8 cellular contexts compared by ENCODE assay signal in the genomic region with DNA sequence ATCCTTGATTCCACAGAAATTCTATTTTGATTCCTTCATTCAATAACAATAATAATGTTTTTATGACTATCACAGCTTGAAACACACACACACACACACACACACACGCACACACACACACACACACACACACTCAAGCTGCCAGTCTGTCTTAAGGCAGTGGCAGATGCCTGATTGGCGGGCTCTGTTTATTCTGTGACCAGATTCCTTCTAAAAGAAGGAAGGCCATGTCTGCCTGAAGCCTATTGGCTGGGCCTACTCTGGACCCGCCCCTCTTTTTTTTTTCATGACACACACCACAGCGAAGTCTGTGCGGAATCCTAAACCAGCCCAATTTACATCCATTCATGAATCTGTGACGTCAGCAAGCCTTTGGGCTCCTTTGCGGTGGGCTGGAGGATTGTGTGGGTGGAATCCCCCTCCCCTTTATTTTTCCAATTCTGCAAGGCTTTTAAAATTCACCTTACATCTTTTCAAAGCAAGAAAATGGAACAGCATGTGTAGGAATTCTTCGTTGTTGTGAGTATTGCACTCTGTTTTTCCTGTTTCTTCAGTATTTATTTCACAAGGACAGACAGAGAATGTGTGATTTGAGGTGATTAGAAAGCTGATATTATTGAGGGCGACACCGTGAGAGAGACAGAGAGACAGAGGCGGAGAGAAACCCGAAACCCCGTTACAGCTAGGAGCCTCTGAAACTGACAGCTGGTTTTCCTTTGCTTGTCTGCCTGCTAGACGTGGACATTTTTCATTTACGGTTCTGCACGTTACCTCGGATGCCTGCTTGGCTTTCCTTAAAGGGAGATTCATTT. TPM values are rescaled to one million over a fixed set of nuclear protein-coding genes. Genes with fewer than 3 reads are reported as not detected.
DNase-seq lines count a peak whose midpoint lies in the region; FAIRE-seq and TF ChIP-seq lines count a peak whose summit lies in the region.

A gene with protein sequence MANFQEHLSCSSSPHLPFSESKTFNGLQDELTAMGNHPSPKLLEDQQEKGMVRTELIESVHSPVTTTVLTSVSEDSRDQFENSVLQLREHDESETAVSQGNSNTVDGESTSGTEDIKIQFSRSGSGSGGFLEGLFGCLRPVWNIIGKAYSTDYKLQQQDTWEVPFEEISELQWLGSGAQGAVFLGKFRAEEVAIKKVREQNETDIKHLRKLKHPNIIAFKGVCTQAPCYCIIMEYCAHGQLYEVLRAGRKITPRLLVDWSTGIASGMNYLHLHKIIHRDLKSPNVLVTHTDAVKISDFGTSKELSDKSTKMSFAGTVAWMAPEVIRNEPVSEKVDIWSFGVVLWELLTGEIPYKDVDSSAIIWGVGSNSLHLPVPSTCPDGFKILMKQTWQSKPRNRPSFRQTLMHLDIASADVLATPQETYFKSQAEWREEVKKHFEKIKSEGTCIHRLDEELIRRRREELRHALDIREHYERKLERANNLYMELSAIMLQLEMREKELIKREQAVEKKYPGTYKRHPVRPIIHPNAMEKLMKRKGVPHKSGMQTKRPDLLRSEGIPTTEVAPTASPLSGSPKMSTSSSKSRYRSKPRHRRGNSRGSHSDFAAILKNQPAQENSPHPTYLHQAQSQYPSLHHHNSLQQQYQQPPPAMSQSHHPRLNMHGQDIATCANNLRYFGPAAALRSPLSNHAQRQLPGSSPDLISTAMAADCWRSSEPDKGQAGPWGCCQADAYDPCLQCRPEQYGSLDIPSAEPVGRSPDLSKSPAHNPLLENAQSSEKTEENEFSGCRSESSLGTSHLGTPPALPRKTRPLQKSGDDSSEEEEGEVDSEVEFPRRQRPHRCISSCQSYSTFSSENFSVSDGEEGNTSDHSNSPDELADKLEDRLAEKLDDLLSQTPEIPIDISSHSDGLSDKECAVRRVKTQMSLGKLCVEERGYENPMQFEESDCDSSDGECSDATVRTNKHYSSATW (plus strand): TSS at position 287 of the 812 bp plus-strand sequence. CDS start 65,446 bp downstream, outside the sequence.

- H3F3A ChIP-seq in Loucy (ENCODE audit: low read depth) = no peaks in the 10 kb centered on the region

- H3K4me1 ChIP-seq in HAP-1 = peaks cover 8% of the 10 kb centered on the region
- peaks cover 16% of the 10 kb centered on the region for H3K4me1 ChIP-seq in Loucy (ENCODE audit: insufficient read depth, low read length, poor library complexity, severe bottlenecking)
- H3K4me1 ChIP-seq in iPS DF 6.9 (ENCODE audit: control insufficient read depth, insufficient read depth, low read length) = no peaks in the 10 kb centered on the region
- no peaks in the 10 kb centered on the region for H3K4me1 ChIP-seq in rectal smooth muscle tissue (ENCODE audit: control insufficient read depth, insufficient read depth, low read length)

- no peaks in the 10 kb centered on the region for H4K20me1 ChIP-seq in Loucy (ENCODE audit: insufficient read depth, low read length, poor library complexity, severe bottlenecking)

- peak within 1 kb of the TSS; percentile 96 for H2AFZ ChIP-seq in Loucy (ENCODE audit: low read length)

- peak; percentile 82 for FAIRE-seq in bronchial epithelial cell (lab: Jason Lieb, UNC)

- peak; percentile 90 to 97 for DNase-seq in HAP-1 (ENCODE audit: low spot score in 2 of 2)
- DNase-seq in SHP77 (lab: John Stamatoyannopoulos, UW) = peak; percentile 77 to 86
- peak; percentile 95 for DNase-seq in bronchial epithelial cell (ENCODE audit: low read depth)
- DNase-seq in iPS DF 6.9 (ENCODE audit: low read depth, low spot score) = peak; percentile 22
- DNase-seq in UCSD-AML1 (lab: John Stamatoyannopoulos, UW; ENCODE audit: unreplicated experiment) = no peak

- H3K9me3 ChIP-seq in HAP-1 (no peaks in the 10 kb centered on the region), Loucy (ENCODE audit: insufficient read depth, low read depth, low read length) (no peaks in the 10 kb centered on the region), iPS DF 6.9 (ENCODE audit: control insufficient read depth, insufficient read depth, low read length) (no peaks in the 10 kb centered on the region)

- H3K27me3 ChIP-seq in HAP-1 (ENCODE audit: low read depth) (peaks cover 7% of the 10 kb centered on the region; the same call in 1 of the 2 replicates), Loucy (ENCODE audit: insufficient read depth, low read length, poor library complexity, severe bottlenecking) (peaks cover 17% of the 10 kb centered on the region), bronchial epithelial cell (ENCODE audit: control insufficient read depth, insufficient read depth, low read length) (no peaks in the 10 kb centered on the region), iPS DF 6.9 (ENCODE audit: control insufficient read depth, insufficient read depth, low read length) (0 out of 2 replicates have a peak, but pooled peaks cover 2% of the 10 kb centered on the region), rectal smooth muscle tissue (ENCODE audit: control insufficient read depth, insufficient read depth, low read length) (no peaks in the 10 kb centered on the region)

- peak within 1 kb of the TSS; percentile 88 for H3K4me2 ChIP-seq in Loucy (ENCODE audit: low read depth, low read length, poor library complexity, severe bottlenecking)

- H3K27ac ChIP-seq in iPS DF 6.9 (ENCODE audit: low read length) = no peak within 1 kb of the TSS
- H3K27ac ChIP-seq in rectal smooth muscle tissue (ENCODE audit: low read depth, low read length) = peak within 1 kb of the TSS; percentile 18

- H3K9me2 ChIP-seq in Loucy (replicated peaks; ENCODE audit: low read depth, low read length) = no peaks in the 10 kb centered on the region

- H3K9ac ChIP-seq in Loucy (ENCODE audit: low read depth, low read length, poor library complexity, severe bottlenecking) (peak within 1 kb of the TSS; percentile 56), rectal smooth muscle tissue (ENCODE audit: low read length) (no peak within 1 kb of the TSS)

- TF ChIP-seq CTCF in GM12875 (IDR thresholded peaks at IDR 0.05; ENCODE audit: borderline replicate concordance, insufficient read depth, low read depth, low read length) = no peak
- TF ChIP-seq CTCF in Loucy (conservative IDR thresholded peaks at IDR 0.05; ENCODE audit: low read length) = no peak
- TF ChIP-seq CTCF in bronchial epithelial cell (IDR thresholded peaks at IDR 0.05; ENCODE audit: insufficient read depth, low read length, severe bottlenecking) = no peak

- WGBS in iPS DF 6.9 (ENCODE audit: insufficient coverage, insufficient read length) = no CpG with 5 or more reads among the region's 17 CpGs

- in situ Hi-C loops in HAP-1 (cut with MboI; ENCODE audit: low sequenced_read_pairs) = no loop called here

- H3K4me3 ChIP-seq in GM12875 (ENCODE audit: low read depth, low read length) (peak within 1 kb of the TSS; percentile 75), HAP-1 (peak within 1 kb of the TSS; percentile 33), Loucy (ENCODE audit: low read length, poor library complexity, severe bottlenecking) (peak within 1 kb of the TSS; percentile 91), bronchial epithelial cell (ENCODE audit: low read depth, low read length) (peak within 1 kb of the TSS; percentile 50), iPS DF 6.9 (ENCODE audit: low read length) (peak within 1 kb of the TSS; percentile 37; the same call in 1 of the 2 replicates), rectal smooth muscle tissue (ENCODE audit: low read length) (peak within 1 kb of the TSS; percentile 54)

- H3K79me2 ChIP-seq in Loucy (ENCODE audit: insufficient read depth, low read length) = no peaks in the 10 kb centered on the region

- H3K36me3 ChIP-seq in HAP-1 (replicated peaks) (no peaks in the 10 kb centered on the region), Loucy (ENCODE audit: insufficient read depth, low read length) (no peaks in the 10 kb centered on the region), bronchial epithelial cell (ENCODE audit: control insufficient read depth, insufficient read depth, low read length) (no peaks in the 10 kb centered on the region), iPS DF 6.9 (ENCODE audit: control insufficient read depth, insufficient read depth, low read length) (no peaks in the 10 kb centered on the region), rectal smooth muscle tissue (ENCODE audit: control insufficient read depth, insufficient read depth, low read length) (no peaks in the 10 kb centered on the region)

RNA-seq across cellular contexts. Expression of the gene that starts here (rescaled TPM):
- 14.5 and 25.6 TPM in 2 replicates for total RNA-seq in bronchial epithelial cell

Comparison
In these comparisons a context has a peak if more than half of its experiments do, and no peak if none do; other contexts are left out.
1. H3K4me3 ChIP-seq: peak in every context shown above with its lines; median percentile 91 in Loucy; 75 in GM12875; 54 in rectal smooth muscle tissue; 50 in bronchial epithelial cell; 37 in iPS DF 6.9; 33 in HAP-1.